14 cellular contexts compared by ENCODE assay signal in genomic region chr15:67157779-67158366, GRCh38.
DNase-seq lines count a peak whose midpoint lies in the region; ATAC-seq, FAIRE-seq and TF ChIP-seq lines count a peak whose summit lies in the region.
"Had no signal": no experiment of that assay in that cellular context is flagged by ENCODE, and none has a peak within 500 bp of the region (broad histone marks: within the 10 kb centered on the region; RNA-seq: fewer than 3 reads in every experiment).

No MANE protein-coding gene starts in this region.

- in situ Hi-C loops in K562 (cut with MboI) = no loop called here

- POLR2A ChIA-PET in K562 (lab: Yijun Ruan, JAX) = interaction anchor here (0.7 kb wide), 1 partner anchor 17 kb away, joined by 3 read pairs; no protein-coding TSS in a partner anchor

- no peak for TF ChIP-seq EP300 in K562 (IDR thresholded peaks at IDR 0.05; ENCODE audit: low read length)

- H3K4me1 ChIP-seq in K562 (replicated peaks in 1 of 2; ENCODE audit: control insufficient read depth in 2 of 2, insufficient read depth in 2 of 2, low read length in 2 of 2) (peaks cover 0 to 5% of the 10 kb centered on the region in 2 experiments; a peak in 4 of 5 replicates), lower lobe of right lung (peaks cover 13% of the 10 kb centered on the region)
- H3K4me1 ChIP-seq: breast epithelium had no signal

- H3K9me3 ChIP-seq in K562 (replicated peaks; ENCODE audit: control insufficient read depth, insufficient read depth, low read depth, low read length) (0 out of 2 replicates have a peak, but pooled peaks cover 1% of the 10 kb centered on the region), lower lobe of right lung (no peaks in the 10 kb centered on the region)
- H3K9me3 ChIP-seq: breast epithelium had no signal

- H3K4me3 Mint-ChIP-seq in activated CD4-positive, alpha-beta T cell treated with anti-CD3 and anti-CD28 coated beads, Interleukin-2, amount 10 ng/mL, durations not matched to agents 24 days and 14 days = no peak overlapping the region
- H3K4me3 Mint-ChIP-seq in stimulated activated naive B cell treated with anti-CD40 and anti-IgM and Interleukin-4, amounts not matched to agents 10 μg/mL and 1 μg/mL and 100 μg/mL, for 72 hours = no peak overlapping the region

- H3K4me3 ChIP-seq in K562 (no peak overlapping the region), lower lobe of right lung (no peak overlapping the region)
- H3K4me3 ChIP-seq: breast epithelium, skin epidermis had no signal

- peak overlapping the region; percentile 26 for H3K27ac Mint-ChIP-seq in activated CD4-positive, alpha-beta T cell treated with anti-CD3 and anti-CD28 coated beads, Interleukin-2, amount 10 ng/mL, durations not matched to agents 24 days and 14 days
- peak overlapping the region; percentile 90 for H3K27ac Mint-ChIP-seq in stimulated activated naive B cell treated with anti-CD40 and anti-IgM and Interleukin-4, amounts not matched to agents 10 μg/mL and 1 μg/mL and 100 μg/mL, for 72 hours

- H3K27me3 ChIP-seq in K562 (ENCODE audit: control insufficient read depth in 2 of 2, insufficient read depth in 2 of 2, low read length in 2 of 2) = no peaks in the 10 kb centered on the region
- H3K27me3 ChIP-seq in lower lobe of right lung (ENCODE audit: low read depth) = no peaks in the 10 kb centered on the region
- H3K27me3 ChIP-seq: breast epithelium had no signal

- 88% methylated on average over 3 of the region's 3 CpGs for WGBS in K562 (ENCODE audit: insufficient coverage, low coverage, missing lambda C conversion rate)

- no peak overlapping the region for H2AFZ ChIP-seq in K562 (ENCODE audit: low read depth, low read length)

- no peaks in the 10 kb centered on the region for H3K9me1 ChIP-seq in K562 (ENCODE audit: control insufficient read depth, insufficient read depth, low read length)

- no peak for FAIRE-seq in K562 (lab: Jason Lieb, UNC)
- FAIRE-seq: D721Med, islet of Langerhans had no signal

- H3K9ac ChIP-seq in K562 (ENCODE audit: insufficient read depth in 1 of 2, low read depth in 2 of 2, low read length in 2 of 2) = peak overlapping the region in 1 of 2 experiments; percentile 69; a peak in 2 of 4 replicates

- no TSS peak for BruUV-seq in K562 (replicated peaks; lab: Mats Ljungman, UMichigan)

- H3K4me1 Mint-ChIP-seq in activated CD4-positive, alpha-beta T cell treated with anti-CD3 and anti-CD28 coated beads, Interleukin-2, amount 10 ng/mL, durations not matched to agents 24 days and 14 days = peaks cover 47% of the 10 kb centered on the region
- peaks cover 51 to 70% of the 10 kb centered on the region in 2 donors for H3K4me1 Mint-ChIP-seq in stimulated activated naive B cell treated with anti-CD40 and anti-IgM and Interleukin-4, amounts not matched to agents 10 μg/mL and 1 μg/mL and 100 μg/mL, for 72 hours

- no peak for TF ChIP-seq CTCF in K562 (IDR thresholded peaks at IDR 0.05 in 2 of 3, conservative IDR thresholded peaks at IDR 0.05 in 1 of 3; ENCODE audit: insufficient read depth in 2 of 3, low read depth in 1 of 3, low read length in 3 of 3)
- no peak for TF ChIP-seq CTCF in lower lobe of right lung (IDR thresholded peaks at IDR 0.05)

- H3K36me3 ChIP-seq in K562 (ENCODE audit: control insufficient read depth, insufficient read depth, low read length) (no peaks in the 10 kb centered on the region; the same call in 1 of the 3 replicates), lower lobe of right lung (no peaks in the 10 kb centered on the region)
- H3K36me3 ChIP-seq: breast epithelium had no signal

- intact Hi-C loops in activated CD4-positive, alpha-beta T cell treated with anti-CD3 and anti-CD28 coated beads, Interleukin-2, amount 10 ng/mL, durations not matched to agents 24 days and 14 days (cut with micrococcal nuclease) = no loop called here
- intact Hi-C loops in K562 (cut with micrococcal nuclease) = no loop called here
- intact Hi-C loops in lower lobe of right lung (cut with DNase I) = no loop called here

- H3K27me3 Mint-ChIP-seq in activated CD4-positive, alpha-beta T cell treated with anti-CD3 and anti-CD28 coated beads, Interleukin-2, amount 10 ng/mL, durations not matched to agents 24 days and 14 days = no peaks in the 10 kb centered on the region
- no peaks in the 10 kb centered on the region for H3K27me3 Mint-ChIP-seq in stimulated activated naive B cell treated with anti-CD40 and anti-IgM and Interleukin-4, amounts not matched to agents 10 μg/mL and 1 μg/mL and 100 μg/mL, for 72 hours

- H4K20me1 ChIP-seq in K562 (replicated peaks; ENCODE audit: control insufficient read depth, insufficient read depth, low read length) = no peaks in the 10 kb centered on the region

- H3K9me3 Mint-ChIP-seq in activated CD4-positive, alpha-beta T cell treated with anti-CD3 and anti-CD28 coated beads, Interleukin-2, amount 10 ng/mL, durations not matched to agents 24 days and 14 days = peaks cover 4% of the 10 kb centered on the region
- H3K9me3 Mint-ChIP-seq in stimulated activated naive B cell treated with anti-CD40 and anti-IgM and Interleukin-4, amounts not matched to agents 10 μg/mL and 1 μg/mL and 100 μg/mL, for 72 hours = peaks cover 0 to 4% of the 10 kb centered on the region in 2 donors

- ATAC-seq in K562 (no peak), lower lobe of right lung (no peak), HG02852 (IDR thresholded peaks at IDR 0.05; ENCODE audit: unreplicated experiment) (no peak)
- ATAC-seq in stimulated activated naive B cell treated with anti-CD40 and anti-IgM and Interleukin-4, amounts not matched to agents 10 μg/mL and 1 μg/mL and 100 μg/mL, for 72 hours (replicated peaks) = no peak

- H3K79me2 ChIP-seq in K562 (ENCODE audit: control insufficient read depth, insufficient read depth, low read length) = no peaks in the 10 kb centered on the region; the same call in 2 of the 3 replicates

- DNase-seq in activated CD4-positive, alpha-beta T cell treated with anti-CD3 and anti-CD28 coated beads, Interleukin-2, amount 10 ng/mL, durations not matched to agents 24 days and 14 days = no peak
- DNase-seq in activated CD4-positive, alpha-beta T cell treated with anti-CD3 and anti-CD28 coated beads for 1 hour = no peak
- DNase-seq in K562 (ENCODE audit: extremely low read depth in 1 of 4, low spot score in 3 of 4) (no peak), lower lobe of right lung (no peak), NCI-H128 (lab: John Stamatoyannopoulos, UW; ENCODE audit: unreplicated experiment) (no peak), RKO (ENCODE audit: low spot score) (no peak)
- no peak for DNase-seq in stimulated activated naive B cell treated with anti-CD40 and anti-IgM and Interleukin-4, amounts not matched to agents 10 μg/mL and 1 μg/mL and 100 μg/mL, for 72 hours
- DNase-seq: activated CD4-positive, CD25-positive, alpha-beta regulatory T cell treated with anti-CD3 and anti-CD28 coated beads, Interleukin-2, amount 50 U/mL, for 72 hours; H7 had no signal

- no peak overlapping the region for H3K27ac ChIP-seq in K562 (ENCODE audit: extremely low read depth, low read depth, low read length)
- H3K27ac ChIP-seq in lower lobe of right lung = peak overlapping the region; percentile 13

- H3K4me2 ChIP-seq in K562 (ENCODE audit: insufficient read depth, low read length) = no peak overlapping the region

- TF ChIP-seq POLR2A in K562 (conservative IDR thresholded peaks at IDR 0.05) = no peak

- no peak for TF ChIP-seq RAD21 in K562 (CRISPR knock-in tag; conservative IDR thresholded peaks at IDR 0.05 in 1 of 2, IDR thresholded peaks at IDR 0.05 in 1 of 2)

- H3K36me3 Mint-ChIP-seq in activated CD4-positive, alpha-beta T cell treated with anti-CD3 and anti-CD28 coated beads, Interleukin-2, amount 10 ng/mL, durations not matched to agents 24 days and 14 days (ENCODE audit: low read depth) = peaks cover 45% of the 10 kb centered on the region
- peaks cover 18 to 30% of the 10 kb centered on the region in 2 donors for H3K36me3 Mint-ChIP-seq in stimulated activated naive B cell treated with anti-CD40 and anti-IgM and Interleukin-4, amounts not matched to agents 10 μg/mL and 1 μg/mL and 100 μg/mL, for 72 hours

- CTCF ChIA-PET in K562 (lab: Yijun Ruan, JAX; ENCODE audit: low intra/inter-chr PET ratio) = no interaction called here

TF ChIP-seq in K562, 482 proteins besides CTCF, POLR2A, EP300 and RAD21 (continues in another document):
- TF ChIP-seq THRB (CRISPR knock-in tag; conservative IDR thresholded peaks at IDR 0.05) (no peak), POLR2AphosphoS2 (IDR thresholded peaks at IDR 0.05; ENCODE audit: low read length) (no peak), C11orf30 (IDR thresholded peaks at IDR 0.05; ENCODE audit: low read depth) (peak; percentile 35; the same call in 1 of the 2 replicates), ZNF316 (IDR thresholded peaks at IDR 0.05) (0 out of 2 replicates have a peak, but pooled peaks have one; percentile 5), ZNF217 (CRISPR knock-in tag; IDR thresholded peaks at IDR 0.05) (no peak), MEF2A (IDR thresholded peaks at IDR 0.05; ENCODE audit: control insufficient read depth, low read depth, low read length) (no peak), DIDO1 (tag; IDR thresholded peaks at IDR 0.05; ENCODE audit: low read depth) (no peak)
